ENCODE assay signal across 9 cellular contexts in genomic region chr5:82517544-82517943, GRCh38.
"Had no signal": no experiment of that assay in that cellular context is flagged by ENCODE, and none has a peak within 500 bp of the region (broad histone marks: within the 10 kb centered on the region; RNA-seq: fewer than 3 reads in every experiment).

No MANE protein-coding gene starts in this region.

- DNase-seq: GM23248, GOT3, H7, HFFc6, KBM-7 had no signal

- ATAC-seq: HCT116 had no signal

- FAIRE-seq: HTR-8/SVneo had no signal

- H3K9me3 ChIP-seq: HAP-1 had no signal

- H3K27ac ChIP-seq: GM23248, KMS-11 had no signal

- H3K9ac ChIP-seq: GM23248, KMS-11 had no signal

- H3K4me1 ChIP-seq: HAP-1 had no signal

- H3K36me3 ChIP-seq: HAP-1 had no signal

- H3K4me3 ChIP-seq: GM23248, HAP-1 had no signal
